8 cellular contexts compared by ENCODE assay signal in genomic region chr1:221435510-221435909, GRCh38.
DNase-seq lines count a peak whose midpoint lies in the region; ATAC-seq, FAIRE-seq and TF ChIP-seq lines count a peak whose summit lies in the region.

No MANE protein-coding gene starts in this region.

- no TSS peak for BruUV-seq in A673 (replicated peaks; lab: Mats Ljungman, UMichigan)

- no peak overlapping the region for H3K27ac ChIP-seq in A673 (ENCODE audit: low read depth, low read length, poor library complexity, severe bottlenecking)
- H3K27ac ChIP-seq in adrenal gland = no peak overlapping the region
- peak overlapping the region in 1 of 2 donors; percentile 10 for H3K27ac ChIP-seq in right atrium auricular region
- peak overlapping the region in 3 of 8 donors; percentile 5 to 35 (median 32) for H3K27ac ChIP-seq in spleen

- H3K4me3 ChIP-seq in A673 (ENCODE audit: low read depth, low read length, poor library complexity, severe bottlenecking) = no peak overlapping the region
- no peak overlapping the region for H3K4me3 ChIP-seq in adrenal gland
- H3K4me3 ChIP-seq in right atrium auricular region = no peak overlapping the region
- H3K4me3 ChIP-seq in spleen = no peak overlapping the region

- peak; percentile 58 for ATAC-seq in HG03025 (IDR thresholded peaks at IDR 0.05; ENCODE audit: low FRiP score, unreplicated experiment)

- POLR2A ChIA-PET in A673 (lab: Charles Lee; ENCODE audit: low non-redundant PET) = no interaction called here

- H3K27me3 ChIP-seq in A673 (replicated peaks; ENCODE audit: insufficient read depth, low read depth, low read length, poor library complexity) (no peaks in the 10 kb centered on the region), adrenal gland (no peaks in the 10 kb centered on the region), right atrium auricular region (no peaks in the 10 kb centered on the region), spleen (replicated peaks in 1 of 7) (no peaks in the 10 kb centered on the region)

- no peaks in the 10 kb centered on the region for H3K36me3 ChIP-seq in A673 (ENCODE audit: insufficient read depth, low read length, poor library complexity, severe bottlenecking)
- no peaks in the 10 kb centered on the region for H3K36me3 ChIP-seq in adrenal gland (replicated peaks in 1 of 2)
- H3K36me3 ChIP-seq in right atrium auricular region = no peaks in the 10 kb centered on the region
- H3K36me3 ChIP-seq in spleen = no peaks in the 10 kb centered on the region

- intact Hi-C loops in A673 (cut with micrococcal nuclease; ENCODE audit: unreplicated experiment) = loop anchor here (1.0 to 2.0 kb wide), 3 partner anchors 171 to 625 kb away; no protein-coding TSS in a partner anchor
- intact Hi-C loops in adrenal gland (cut with DNase I) = loop anchor here in 1 of 2 donors (10.0 kb wide), 2 partner anchors 171 to 561 kb away; partner anchors contain the start of gene HLX
- intact Hi-C loops in spleen (cut with DNase I; ENCODE audit: low total_unique reads) = loop anchor here (2.0 to 10.0 kb wide), 2 partner anchors 171 to 621 kb away; no protein-coding TSS in a partner anchor

- DNase-seq in A673 (ENCODE audit: low spot score) (peak; percentile 53), GM12891 (ENCODE audit: insufficient read length, low spot score) (peak; percentile 15), NCI-H345 (lab: John Stamatoyannopoulos, UW) (peak; percentile 41), adrenal gland (no peak), right atrium auricular region (ENCODE audit: low spot score) (no peak), spleen (no peak), UCSD-AML1 (lab: John Stamatoyannopoulos, UW; ENCODE audit: unreplicated experiment) (no peak)

- H3K9me3 ChIP-seq in A673 (ENCODE audit: low read depth, low read length, poor library complexity, severe bottlenecking) = no peaks in the 10 kb centered on the region
- no peaks in the 10 kb centered on the region for H3K9me3 ChIP-seq in adrenal gland (replicated peaks in 1 of 3)
- H3K9me3 ChIP-seq in right atrium auricular region = no peaks in the 10 kb centered on the region
- H3K9me3 ChIP-seq in spleen = no peaks in the 10 kb centered on the region

- TF ChIP-seq CTCF in A673 (conservative IDR thresholded peaks at IDR 0.05; ENCODE audit: low read depth, low read length) (peak; percentile 83), adrenal gland (IDR thresholded peaks at IDR 0.05) (peak; percentile 76 to 96 (median 90)), right atrium auricular region (IDR thresholded peaks at IDR 0.05) (peak; percentile 96 to 97), spleen (IDR thresholded peaks at IDR 0.05 in 8 of 11, conservative IDR thresholded peaks at IDR 0.05 in 3 of 11) (peak; percentile 76 to 94 (median 90))

- peak; percentile 72 for FAIRE-seq in GM12891 (lab: Jason Lieb, UNC)

- CTCF ChIA-PET in A673 (lab: Charles Lee) = interaction anchor here (2.2 kb wide), 1 partner anchor 171 kb away, joined by 15 read pairs; no protein-coding TSS in a partner anchor

- H3K4me1 ChIP-seq in A673 (ENCODE audit: insufficient read depth, low read length, poor library complexity, severe bottlenecking) (no peaks in the 10 kb centered on the region), adrenal gland (replicated peaks in 1 of 2) (no peaks in the 10 kb centered on the region), right atrium auricular region (peaks cover 0 to 34% of the 10 kb centered on the region in 2 donors), spleen (peaks cover 11 to 32% (median 25%) of the 10 kb centered on the region in 6 donors)

- TF ChIP-seq POLR2A in GM12891 (IDR thresholded peaks at IDR 0.05; ENCODE audit: low read depth, low read length) = no peak
- TF ChIP-seq POLR2A in adrenal gland (IDR thresholded peaks at IDR 0.05) = no peak
- TF ChIP-seq POLR2A in spleen (IDR thresholded peaks at IDR 0.05) = no peak

TF ChIP-seq in GM12891, 5 proteins besides CTCF, POLR2A, EP300 and RAD21:
- TF ChIP-seq TAF1 (IDR thresholded peaks at IDR 0.05; ENCODE audit: low read depth, low read length) = no peak
- no peak for TF ChIP-seq SPI1 (IDR thresholded peaks at IDR 0.05; ENCODE audit: low read depth, low read length)
- TF ChIP-seq POU2F2 (IDR thresholded peaks at IDR 0.05; ENCODE audit: low read depth, low read length) = no peak
- TF ChIP-seq PAX5 (IDR thresholded peaks at IDR 0.05; ENCODE audit: insufficient read depth, low read length, severe bottlenecking) = no peak
- TF ChIP-seq POLR2AphosphoS5 (IDR thresholded peaks at IDR 0.05; ENCODE audit: low read depth, low read length) = no peak

Comparison
In these comparisons a context has a peak if more than half of its experiments do, and no peak if none do; other contexts are left out.
1. DNase-seq: peak in A673 (single experiment), GM12891 (single experiment) and NCI-H345 (single experiment); none in adrenal gland (0 of 7), right atrium auricular region (single experiment), spleen (single experiment) and UCSD-AML1 (single experiment).
2. Peak in every context shown above with its lines, with median percentiles within 50 percentile points of each other: CTCF ChIP-seq.